ENCODE assay signal across 8 cellular contexts in the genomic region with DNA sequence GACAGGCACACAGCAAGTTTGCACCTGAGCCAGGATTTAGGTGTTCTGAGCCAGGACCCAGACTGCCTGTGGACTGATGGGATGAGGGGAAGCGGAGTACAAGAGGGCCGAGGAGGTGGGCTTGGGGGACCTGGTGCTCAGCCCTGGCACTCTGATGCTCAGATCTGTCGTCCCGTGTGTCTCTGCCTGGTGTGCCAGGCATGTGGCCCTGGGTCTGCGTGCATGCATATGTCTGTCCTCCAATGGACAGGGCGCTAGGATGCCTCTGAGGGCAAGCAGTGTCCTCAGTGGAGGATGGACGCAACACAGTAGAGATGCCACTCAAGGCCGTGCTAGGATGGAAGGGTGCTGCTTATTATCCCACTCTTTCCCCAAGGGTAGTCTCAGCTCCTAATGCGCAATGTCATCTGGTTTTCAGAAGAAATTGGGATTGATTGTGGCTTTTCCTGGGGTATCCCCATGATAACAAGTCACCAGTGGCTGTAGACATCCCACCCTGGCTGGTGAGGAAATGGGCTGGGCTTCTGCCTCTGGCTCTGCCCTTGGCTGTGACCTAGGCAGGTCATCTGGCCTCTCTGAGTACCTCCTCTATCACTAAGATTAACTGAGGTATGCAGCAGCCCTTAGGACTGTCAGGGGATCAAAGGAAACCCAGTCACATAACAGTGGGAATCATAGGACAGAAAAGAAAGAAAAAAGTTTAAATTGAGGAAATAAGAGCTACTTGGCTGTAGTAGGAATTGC. TPM values are rescaled to one million over a fixed set of nuclear protein-coding genes. Genes with fewer than 3 reads are reported as not detected.
DNase-seq lines count a peak whose midpoint lies in the region; ATAC-seq and TF ChIP-seq lines count a peak whose summit lies in the region.

No MANE protein-coding gene starts in this region.

- intact Hi-C loops in activated CD8-positive, alpha-beta T cell treated with anti-CD3 and anti-CD28 coated beads for 36 hours (cut with micrococcal nuclease): no loop called here
- intact Hi-C loops in spleen (cut with DNase I; ENCODE audit: low total_unique reads): no loop called here

- H3K36me3 ChIP-seq in HEK293 (ENCODE audit: control insufficient read depth in 2 of 2, insufficient read depth in 1 of 2, low read length in 2 of 2) (peaks cover 0 to 44% of the 10 kb centered on the region in 2 experiments; a peak in 1 of 3 replicates), iPS-15b (ENCODE audit: control insufficient read depth, insufficient read depth, low read length) (peaks cover 12% of the 10 kb centered on the region), spleen (peaks cover 0 to 24% (median 2%) of the 10 kb centered on the region in 6 donors)

- H3K9me3 ChIP-seq in HEK293 (ENCODE audit: control insufficient read depth, insufficient read depth, low read depth, low read length) (no peaks in the 10 kb centered on the region), iPS-15b (ENCODE audit: control insufficient read depth, insufficient read depth, low read length) (no peaks in the 10 kb centered on the region), spleen (no peaks in the 10 kb centered on the region)

- TF ChIP-seq POLR2A in spleen (IDR thresholded peaks at IDR 0.05): no peak

- H3K27me3 ChIP-seq in iPS-15b (ENCODE audit: control insufficient read depth, insufficient read depth, low read length) (no peaks in the 10 kb centered on the region), spleen (replicated peaks in 1 of 7) (no peaks in the 10 kb centered on the region)

- DNase-seq in activated CD8-positive, alpha-beta T cell treated with anti-CD3 and anti-CD28 coated beads for 36 hours: no peak
- DNase-seq in spleen (no peak), NK-92 (lab: John Stamatoyannopoulos, UW; ENCODE audit: unreplicated experiment) (no peak), T-helper 9 cell (no peak)
- DNase-seq in activated CD4-positive, CD25-positive, alpha-beta regulatory T cell treated with anti-CD3 and anti-CD28 coated beads, Interleukin-2, amount 50 U/mL, for 72 hours: no peak

- peaks cover 12% of the 10 kb centered on the region for H3K36me3 Mint-ChIP-seq in activated CD8-positive, alpha-beta T cell treated with anti-CD3 and anti-CD28 coated beads for 36 hours (ENCODE audit: low read depth)

- CTCF ChIA-PET in HEK293 (lab: Yijun Ruan, JAX): interaction anchor here (2.1 to 3.5 kb wide), 2 partner anchors 10 to 30 kb away, joined by 9 to 49 read pairs; no protein-coding TSS in a partner anchor
- CTCF ChIA-PET in activated CD8-positive, alpha-beta T cell treated with anti-CD3 and anti-CD28 coated beads for 36 hours (lab: Charles Lee): interaction anchor here (1.2 to 1.3 kb wide), 2 partner anchors 11 to 12 kb away, joined by 4 read pairs; no protein-coding TSS in a partner anchor

- H3K4me1 Mint-ChIP-seq in activated CD8-positive, alpha-beta T cell treated with anti-CD3 and anti-CD28 coated beads for 36 hours (ENCODE audit: low read depth): peaks cover 85% of the 10 kb centered on the region

- H3K4me3 Mint-ChIP-seq in activated CD8-positive, alpha-beta T cell treated with anti-CD3 and anti-CD28 coated beads for 36 hours: peak overlapping the region; percentile 1

- POLR2A ChIA-PET in HEK293 (lab: Yijun Ruan, JAX): no interaction called here
- POLR2A ChIA-PET in activated CD8-positive, alpha-beta T cell treated with anti-CD3 and anti-CD28 coated beads for 36 hours (lab: Charles Lee): interaction anchor here (1.1 kb wide), 1 partner anchor 11 kb away, joined by 3 read pairs; no protein-coding TSS in a partner anchor

- H3K9me3 Mint-ChIP-seq in activated CD8-positive, alpha-beta T cell treated with anti-CD3 and anti-CD28 coated beads for 36 hours: no peaks in the 10 kb centered on the region

- peak overlapping the region; percentile 24 for H3K9ac ChIP-seq in iPS-15b (ENCODE audit: low read depth, low read length)

- 87 to 93% (median 90%) methylated on average over 9 of the region's 9 CpGs for WGBS in spleen, 5 donors

- peaks cover 16% of the 10 kb centered on the region for H3K4me1 ChIP-seq in HEK293 (ENCODE audit: control insufficient read depth, insufficient read depth, low read length)
- peaks cover 6% of the 10 kb centered on the region for H3K4me1 ChIP-seq in iPS-15b (ENCODE audit: control insufficient read depth, insufficient read depth, low read length)
- H3K4me1 ChIP-seq in spleen: peaks cover 31 to 85% (median 58%) of the 10 kb centered on the region in 6 donors

- H3K4me3 ChIP-seq in HEK293 (ENCODE audit: low read depth, low read length) (no peak overlapping the region), iPS-15b (ENCODE audit: low read depth, low read length) (no peak overlapping the region), spleen (peak overlapping the region in 1 of 8 donors; percentile 39)

- no peak for TF ChIP-seq CTCF in HEK293 (tag by site-specific recombination; IDR thresholded peaks at IDR 0.05)
- no peak for TF ChIP-seq CTCF in activated CD8-positive, alpha-beta T cell treated with anti-CD3 and anti-CD28 coated beads for 36 hours (IDR thresholded peaks at IDR 0.05)
- TF ChIP-seq CTCF in spleen (IDR thresholded peaks at IDR 0.05 in 8 of 11, conservative IDR thresholded peaks at IDR 0.05 in 3 of 11): no peak

- no peaks in the 10 kb centered on the region for H3K27me3 Mint-ChIP-seq in activated CD8-positive, alpha-beta T cell treated with anti-CD3 and anti-CD28 coated beads for 36 hours

- H3K27ac ChIP-seq in HEK293 (ENCODE audit: extremely low read depth, low read depth, low read length): peak overlapping the region; percentile 65
- peak overlapping the region; percentile 66 to 88 (median 81) for H3K27ac ChIP-seq in spleen

- peak overlapping the region; percentile 68 for H3K27ac Mint-ChIP-seq in activated CD8-positive, alpha-beta T cell treated with anti-CD3 and anti-CD28 coated beads for 36 hours

- ATAC-seq in activated CD8-positive, alpha-beta T cell treated with anti-CD3 and anti-CD28 coated beads for 36 hours: no peak
- no peak for ATAC-seq in HG02870 (IDR thresholded peaks at IDR 0.05; ENCODE audit: unreplicated experiment)

TF ChIP-seq in HEK293, 187 proteins besides CTCF, POLR2A, EP300 and RAD21:
- TF ChIP-seq, protein P1, sequence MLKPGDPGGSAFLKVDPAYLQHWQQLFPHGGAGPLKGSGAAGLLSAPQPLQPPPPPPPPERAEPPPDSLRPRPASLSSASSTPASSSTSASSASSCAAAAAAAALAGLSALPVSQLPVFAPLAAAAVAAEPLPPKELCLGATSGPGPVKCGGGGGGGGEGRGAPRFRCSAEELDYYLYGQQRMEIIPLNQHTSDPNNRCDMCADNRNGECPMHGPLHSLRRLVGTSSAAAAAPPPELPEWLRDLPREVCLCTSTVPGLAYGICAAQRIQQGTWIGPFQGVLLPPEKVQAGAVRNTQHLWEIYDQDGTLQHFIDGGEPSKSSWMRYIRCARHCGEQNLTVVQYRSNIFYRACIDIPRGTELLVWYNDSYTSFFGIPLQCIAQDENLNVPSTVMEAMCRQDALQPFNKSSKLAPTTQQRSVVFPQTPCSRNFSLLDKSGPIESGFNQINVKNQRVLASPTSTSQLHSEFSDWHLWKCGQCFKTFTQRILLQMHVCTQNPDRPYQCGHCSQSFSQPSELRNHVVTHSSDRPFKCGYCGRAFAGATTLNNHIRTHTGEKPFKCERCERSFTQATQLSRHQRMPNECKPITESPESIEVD (tag by site-specific recombination; IDR thresholded peaks at IDR 0.05): 0 out of 2 replicates have a peak, but pooled peaks have one; percentile 45
- TF ChIP-seq ZSCAN16 (tag by site-specific recombination; IDR thresholded peaks at IDR 0.05): no peak

RNA-seq across cellular contexts. Expression of a gene that starts 35.7 kb away (rescaled TPM):
- total RNA-seq in activated CD8-positive, alpha-beta T cell treated with anti-CD3 and anti-CD28 coated beads for 36 hours: under 1 TPM; 0.65 to 0.95 TPM
- total RNA-seq in spleen: 1 to 10 TPM; 1.4 to 9.0 (median 3.2) TPM
- 1 to 10 TPM; 2.2 to 4.0 (median 3.6) TPM for polyA plus RNA-seq in spleen
